ENCODE assay signal across 7 cellular contexts in the genomic region with DNA sequence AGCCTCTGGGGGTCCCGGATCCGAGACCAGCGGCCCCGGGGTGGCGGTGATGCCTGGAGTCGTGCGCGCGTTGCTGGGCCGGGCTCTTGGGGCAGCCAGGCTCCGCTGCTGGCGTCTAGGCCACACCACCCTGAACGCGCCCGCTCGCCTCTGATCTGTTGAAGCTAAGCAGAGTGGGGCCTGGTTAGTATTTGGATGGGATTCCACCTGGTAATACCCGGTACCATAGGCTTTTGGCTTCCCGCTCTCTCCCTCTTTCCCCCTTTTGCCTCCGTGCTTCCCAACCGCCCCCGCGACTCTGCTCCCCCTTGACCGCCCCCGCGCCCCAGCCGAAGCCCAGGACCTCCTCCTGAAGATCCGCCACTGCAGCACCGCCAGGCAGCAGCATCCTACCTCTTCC.
DNase-seq lines count a peak whose midpoint lies in the region; FAIRE-seq and TF ChIP-seq lines count a peak whose summit lies in the region.

No MANE protein-coding gene starts in this region.

- TF ChIP-seq CTCF in chondrocyte (IDR thresholded peaks at IDR 0.05) (no peak), mesothelial cell of epicardium (IDR thresholded peaks at IDR 0.05; ENCODE audit: unreplicated experiment) (no peak)

- peaks cover 12% of the 10 kb centered on the region for H3K36me3 Mint-ChIP-seq in chondrocyte (ENCODE audit: low read depth)
- peaks cover 14% of the 10 kb centered on the region for H3K36me3 Mint-ChIP-seq in mesothelial cell of epicardium

- no peak overlapping the region for H3K4me3 Mint-ChIP-seq in chondrocyte (ENCODE audit: unreplicated experiment)
- H3K4me3 Mint-ChIP-seq in mesothelial cell of epicardium, result no peak overlapping the region

- H3K27me3 Mint-ChIP-seq in chondrocyte (ENCODE audit: low read depth), result no peaks in the 10 kb centered on the region
- no peaks in the 10 kb centered on the region for H3K27me3 Mint-ChIP-seq in mesothelial cell of epicardium (ENCODE audit: low read depth)

- H3K9me3 Mint-ChIP-seq in chondrocyte (ENCODE audit: low read depth) (peaks cover 66% of the 10 kb centered on the region), mesothelial cell of epicardium (peaks cover 67% of the 10 kb centered on the region)

- FAIRE-seq in urothelium cell line (lab: Jason Lieb, UNC), result no peak

- in situ Hi-C loops in KBM-7 (cut with MboI; ENCODE audit: low pct_unique_long_range_greater_than_20kb, low sequenced_read_pairs), result no loop called here

- DNase-seq in H4 (ENCODE audit: low spot score) (peak; percentile 28), NCI-H526 (lab: John Stamatoyannopoulos, UW) (peak; percentile 20 to 70), chondrocyte (ENCODE audit: low spot score) (peak; percentile 100), mesothelial cell of epicardium (ENCODE audit: low spot score in 2 of 2, unreplicated experiment in 2 of 2) (peak; percentile 54 to 62), KBM-7 (no peak), urothelium cell line (ENCODE audit: low spot score) (no peak), amniotic stem cell (lab: John Stamatoyannopoulos, UW) (no peak)

- H3K27ac Mint-ChIP-seq in chondrocyte (ENCODE audit: unreplicated experiment) (no peak overlapping the region), mesothelial cell of epicardium (no peak overlapping the region)

- H3K4me1 Mint-ChIP-seq in chondrocyte (ENCODE audit: low read depth) (no peaks in the 10 kb centered on the region), mesothelial cell of epicardium (no peaks in the 10 kb centered on the region)

Comparison
In these comparisons a context has a peak if more than half of its experiments do, and no peak if none do; other contexts are left out.
1. DNase-seq: peak in H4 (single experiment), NCI-H526 (2 of 2), chondrocyte (single experiment) and mesothelial cell of epicardium (2 of 2); none in KBM-7 (single experiment), urothelium cell line (single experiment) and amniotic stem cell (single experiment).